Comparison of ENCODE assay signal across 14 cellular contexts in the genomic region with DNA sequence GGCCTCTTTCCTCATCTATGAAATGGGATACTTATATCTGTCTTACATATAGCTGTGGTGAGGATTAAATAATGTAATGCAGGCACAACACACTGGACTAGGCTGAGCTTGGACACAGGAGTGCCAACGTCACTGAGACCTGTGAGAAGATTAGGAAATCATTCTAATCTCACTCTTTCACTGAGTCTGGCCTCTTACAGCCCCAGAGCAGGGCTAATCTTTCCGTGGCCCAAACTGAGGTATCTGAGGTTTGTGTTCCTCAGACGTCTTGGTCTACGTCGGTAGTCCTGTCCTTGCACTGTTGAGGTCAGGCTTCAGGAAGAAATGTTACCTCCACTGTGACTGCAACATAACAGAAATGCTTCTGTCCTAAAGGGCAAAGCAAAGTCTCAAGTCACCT. TPM values are rescaled to one million over a fixed set of nuclear protein-coding genes. Genes with fewer than 3 reads are reported as not detected.
A peak's percentile ranks its signal among the peaks of the same experiment; 100 is the strongest.
DNase-seq lines count a peak whose midpoint lies in the region; ATAC-seq and TF ChIP-seq lines count a peak whose summit lies in the region.
"Had no signal": no experiment of that assay in that cellular context is flagged by ENCODE, and none has a peak within 500 bp of the region (broad histone marks: within the 10 kb centered on the region; RNA-seq: fewer than 3 reads in every experiment).

No MANE protein-coding gene starts in this region.

- peaks cover 0 to 46% of the 10 kb centered on the region in 2 experiments; a peak in 2 of 4 replicates for H3K79me1 ChIP-seq in IMR-90 (ENCODE audit: low read depth in 1 of 2, low read length in 2 of 2)

- no peak for ATAC-seq in IMR-90 (ENCODE audit: low read depth)
- ATAC-seq in left lung = peak; percentile 3
- ATAC-seq in HG02870 (IDR thresholded peaks at IDR 0.05; ENCODE audit: unreplicated experiment) = no peak

- peaks cover 84% of the 10 kb centered on the region for H4K20me1 ChIP-seq in IMR-90 (ENCODE audit: insufficient read depth, low read length)

- intact Hi-C loops in IMR-90 (cut with micrococcal nuclease) (no loop called here), left lung (cut with DNase I) (no loop called here), spleen (cut with DNase I; ENCODE audit: low total_unique reads) (no loop called here)

- H2AFZ ChIP-seq in IMR-90 (replicated peaks; ENCODE audit: low read length, poor library complexity) = no peak overlapping the region

- peak overlapping the region in 1 of 2 experiments; percentile 27; a peak in 2 of 4 replicates for H4K8ac ChIP-seq in IMR-90 (ENCODE audit: low read depth in 2 of 2, low read length in 2 of 2)

- TF ChIP-seq RAD21 in IMR-90 (IDR thresholded peaks at IDR 0.05; ENCODE audit: low read length) = no peak

- H2BK5ac ChIP-seq in IMR-90 (ENCODE audit: low read depth, low read length, poor library complexity, severe bottlenecking) = peak overlapping the region; percentile 99

- peak overlapping the region; percentile 41; the same call in 1 of the 2 replicates for H2BK20ac ChIP-seq in IMR-90 (ENCODE audit: low read depth, low read length)

- 0 out of 3 replicates have a peak overlapping the region, but pooled peaks have one; percentile 30 for H2BK15ac ChIP-seq in IMR-90 (ENCODE audit: low read depth, low read length)

- peak overlapping the region; percentile 67 for H3K27ac ChIP-seq in IMR-90 (ENCODE audit: insufficient read depth, low read length)
- peak overlapping the region; percentile 93 for H3K27ac ChIP-seq in brain microvascular endothelial cell
- peak overlapping the region; percentile 34 to 97 for H3K27ac ChIP-seq in left lung
- peak overlapping the region; percentile 31 to 99 (median 94) for H3K27ac ChIP-seq in spleen

- peak overlapping the region; percentile 33 for H3K4me2 ChIP-seq in IMR-90 (ENCODE audit: low read depth, low read length)

- in situ Hi-C loops in IMR-90 (cut with MboI; ENCODE audit: low sequenced_read_pairs) (no loop called here), brain microvascular endothelial cell (cut with HindIII; ENCODE audit: low pct_ligation_motif_present, low sequenced_read_pairs) (no loop called here)

- peak overlapping the region; percentile 69 for H3K4ac ChIP-seq in IMR-90 (ENCODE audit: low read depth, low read length)

- H3K9me3 ChIP-seq in IMR-90 (ENCODE audit: control insufficient read depth, insufficient read depth, low read length) (no peaks in the 10 kb centered on the region), left lung (no peaks in the 10 kb centered on the region), spleen (no peaks in the 10 kb centered on the region)

- H4K5ac ChIP-seq in IMR-90 (ENCODE audit: low read depth, low read length) = peak overlapping the region; percentile 43; the same call in 1 of the 2 replicates

- H3K4me3 ChIP-seq in IMR-90 (ENCODE audit: insufficient read depth, low read depth, low read length) (no peak overlapping the region), brain microvascular endothelial cell (ENCODE audit: low read depth, low read length) (no peak overlapping the region), left lung (no peak overlapping the region), spleen (peak overlapping the region in 1 of 8 donors; percentile 24)

- H3K36me3 ChIP-seq in IMR-90 (ENCODE audit: control insufficient read depth, insufficient read depth, low read length) = peaks cover 19% of the 10 kb centered on the region
- peaks cover 62% of the 10 kb centered on the region for H3K36me3 ChIP-seq in brain microvascular endothelial cell (replicated peaks)
- H3K36me3 ChIP-seq in left lung = peaks cover 0 to 35% of the 10 kb centered on the region in 2 donors
- H3K36me3 ChIP-seq in spleen = peaks cover 0 to 66% (median 4%) of the 10 kb centered on the region in 6 donors

- no peak for DNase-seq in IMR-90
- peak; percentile 47 for DNase-seq in brain microvascular endothelial cell
- no peak for DNase-seq in left lung
- no peak for DNase-seq in spleen
- no peak for DNase-seq in COR-L47 (lab: John Stamatoyannopoulos, UW)
- no peak for DNase-seq in occipital lobe (lab: John Stamatoyannopoulos, UW)
- DNase-seq in NCI-H69 (lab: John Stamatoyannopoulos, UW) = no peak
- DNase-seq: hippocampal formation, NCI-H2227 treated with DMSO at 0.1 percent for 48 hours, SIG-M5 had no signal

- CTCF ChIA-PET in IMR-90 (lab: Yijun Ruan, JAX) = interaction anchor here (0.7 kb wide), 1 partner anchor 128 kb away, joined by 3 read pairs; no protein-coding TSS in a partner anchor

- H3K23ac ChIP-seq in IMR-90 (ENCODE audit: low read depth, low read length) = peak overlapping the region; percentile 79

- no TSS peak for BruUV-seq in IMR-90 (replicated peaks; lab: Mats Ljungman, UMichigan)

- H4K91ac ChIP-seq in IMR-90 (ENCODE audit: insufficient read depth, low read depth, low read length) = peak overlapping the region; percentile 37; the same call in 1 of the 2 replicates

- no peak overlapping the region for H3K56ac ChIP-seq in IMR-90 (ENCODE audit: extremely low read depth, insufficient read depth, low read length)

- peak overlapping the region; percentile 23 for H2BK120ac ChIP-seq in IMR-90 (ENCODE audit: low read depth, low read length)

- peaks cover 27% of the 10 kb centered on the region for H3K9me1 ChIP-seq in IMR-90 (ENCODE audit: insufficient read depth, low read length)

- H3K14ac ChIP-seq in IMR-90 (replicated peaks; ENCODE audit: low read depth, low read length) = peak overlapping the region; percentile 41

- no CpG with 5 or more reads among the region's 5 CpGs for WGBS in IMR-90 (ENCODE audit: extremely low coverage in 2 of 2, insufficient read length in 1 of 2), 2 experiments
- 24 to 67% (median 37%) methylated on average over 5 of the region's 5 CpGs for WGBS in spleen, 5 donors

- TF ChIP-seq CTCF in IMR-90 (conservative IDR thresholded peaks at IDR 0.05; ENCODE audit: low read depth, low read length) (no peak), brain microvascular endothelial cell (IDR thresholded peaks at IDR 0.05; ENCODE audit: low read depth, low read length, missing control alignments) (no peak), left lung (IDR thresholded peaks at IDR 0.05) (no peak), spleen (IDR thresholded peaks at IDR 0.05 in 8 of 11, conservative IDR thresholded peaks at IDR 0.05 in 3 of 11) (no peak)

- POLR2A ChIA-PET in IMR-90 (lab: Charles Lee; ENCODE audit: unreplicated experiment) = no interaction called here

- dilution Hi-C loops in IMR-90 (cut with HindIII; ENCODE audit: low sequenced_read_pairs, unreplicated experiment) = no loop called here

- no peak for TF ChIP-seq POLR2A in IMR-90 (IDR thresholded peaks at IDR 0.05; ENCODE audit: low read depth, low read length)
- no peak for TF ChIP-seq POLR2A in spleen (IDR thresholded peaks at IDR 0.05)

- H3K4me1 ChIP-seq in IMR-90 (ENCODE audit: control insufficient read depth, insufficient read depth, low read length) (peaks cover 43% of the 10 kb centered on the region), left lung (peaks cover 81 to 94% of the 10 kb centered on the region in 2 donors), spleen (peaks cover 46 to 100% (median 94%) of the 10 kb centered on the region in 6 donors)

- H3K18ac ChIP-seq in IMR-90 (ENCODE audit: low read depth, low read length) = peak overlapping the region; percentile 80; the same call in 1 of the 2 replicates

- no peak overlapping the region for H2AK9ac ChIP-seq in IMR-90 (replicated peaks; ENCODE audit: low read depth, low read length, poor library complexity)

- peak overlapping the region; percentile 59 for H2AK5ac ChIP-seq in IMR-90 (ENCODE audit: low read depth, low read length)

- H3K27me3 ChIP-seq in IMR-90 (ENCODE audit: control insufficient read depth, insufficient read depth, low read length) = no peaks in the 10 kb centered on the region
- no peaks in the 10 kb centered on the region for H3K27me3 ChIP-seq in brain microvascular endothelial cell (replicated peaks)
- no peaks in the 10 kb centered on the region for H3K27me3 ChIP-seq in left lung
- no peaks in the 10 kb centered on the region for H3K27me3 ChIP-seq in spleen (replicated peaks in 1 of 7)

- peak overlapping the region; percentile 7; the same call in 1 of the 2 replicates for H3K9ac ChIP-seq in IMR-90 (ENCODE audit: low read depth, low read length)

TF ChIP-seq in IMR-90, 13 proteins besides CTCF, POLR2A, EP300 and RAD21:
- TF ChIP-seq SMC3 (IDR thresholded peaks at IDR 0.05; ENCODE audit: low read depth, low read length) (no peak), BHLHE40 (IDR thresholded peaks at IDR 0.05; ENCODE audit: low read depth, low read length) (no peak), FOS (IDR thresholded peaks at IDR 0.05; ENCODE audit: low read depth, low read length) (no peak), RCOR1 (IDR thresholded peaks at IDR 0.05; ENCODE audit: insufficient replicate concordance, low read length) (no peak), CHD1 (IDR thresholded peaks at IDR 0.05; ENCODE audit: low read depth, low read length) (no peak), MAZ (IDR thresholded peaks at IDR 0.05; ENCODE audit: borderline replicate concordance, low read depth, low read length) (no peak), NFE2L2 (IDR thresholded peaks at IDR 0.05; ENCODE audit: low read depth, low read length) (no peak)
- TF ChIP-seq, protein P1, sequence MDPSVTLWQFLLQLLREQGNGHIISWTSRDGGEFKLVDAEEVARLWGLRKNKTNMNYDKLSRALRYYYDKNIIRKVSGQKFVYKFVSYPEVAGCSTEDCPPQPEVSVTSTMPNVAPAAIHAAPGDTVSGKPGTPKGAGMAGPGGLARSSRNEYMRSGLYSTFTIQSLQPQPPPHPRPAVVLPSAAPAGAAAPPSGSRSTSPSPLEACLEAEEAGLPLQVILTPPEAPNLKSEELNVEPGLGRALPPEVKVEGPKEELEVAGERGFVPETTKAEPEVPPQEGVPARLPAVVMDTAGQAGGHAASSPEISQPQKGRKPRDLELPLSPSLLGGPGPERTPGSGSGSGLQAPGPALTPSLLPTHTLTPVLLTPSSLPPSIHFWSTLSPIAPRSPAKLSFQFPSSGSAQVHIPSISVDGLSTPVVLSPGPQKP (IDR thresholded peaks at IDR 0.05; ENCODE audit: borderline replicate concordance, low read depth, low read length) = no peak

RNA-seq across cellular contexts. Expression of gene A3GALT2, which starts 22.6 kb away (rescaled TPM):
- total RNA-seq in IMR-90 (2012; rRNA removed) (not detected in 2 replicates), left lung (not detected), spleen (1 to 10 TPM in 1 of 7 donors, under 1 TPM in 1, not detected in 5; 0.47 to 1.6 TPM), occipital lobe (not detected)
- polyA plus RNA-seq in IMR-90 (2012; rRNA removed) (not detected in 2 replicates), spleen (under 1 TPM in 1 of 3 donors, not detected in 2; 0.10 TPM)
- not detected in 2 replicates for polyA plus RNA-seq in IMR-90 (2012; cell fraction: cytosol; rRNA removed)
- 0.23 and 1.2 TPM in 2 replicates for polyA plus RNA-seq in IMR-90 (2012; cell fraction: nucleus; rRNA removed; ENCODE audit: low replicate concordance)
- total RNA-seq: activated T-helper 1 cell treated with anti-CD3 and anti-CD28 coated beads, Interleukin-12 subunit alpha, Interleukin-12 subunit beta, Interleukin-2, Interleukin-4 antibody, amounts not matched to agents 30 ng/mL and 10 ng/mL and 1 ng/mL, durations not matched to agents 14 hours and 24 hours and 36 hours; cerebellum; H4 had no signal
